10 cellular contexts compared by ENCODE assay signal in genomic region chr6:135936606-135937005, GRCh38.
DNase-seq lines count a peak whose midpoint lies in the region; FAIRE-seq and TF ChIP-seq lines count a peak whose summit lies in the region.
"Had no signal": no experiment of that assay in that cellular context is flagged by ENCODE, and none has a peak within 500 bp of the region (broad histone marks: within the 10 kb centered on the region; RNA-seq: fewer than 3 reads in every experiment).

No MANE protein-coding gene starts in this region.

- H3K9me1 ChIP-seq in endothelial cell of umbilical vein (replicated peaks; ENCODE audit: control insufficient read depth, extremely low read depth, insufficient read depth, low read length): no peaks in the 10 kb centered on the region

- intact Hi-C loops in endothelial cell of umbilical vein (cut with micrococcal nuclease): no loop called here

- no peak overlapping the region for H3K27ac ChIP-seq in endothelial cell of umbilical vein (ENCODE audit: insufficient read depth, low read depth, low read length)
- H3K27ac ChIP-seq: ascending aorta, neutrophil had no signal

- H3K9ac ChIP-seq in endothelial cell of umbilical vein (replicated peaks; ENCODE audit: extremely low read depth, insufficient read depth, low read length): no peak overlapping the region

- H3K4me3 ChIP-seq in endothelial cell of umbilical vein (replicated peaks in 1 of 3; ENCODE audit: insufficient read depth in 1 of 3, low read depth in 1 of 3, low read length in 3 of 3): no peak overlapping the region
- H3K4me3 ChIP-seq: ascending aorta had no signal

- dilution Hi-C loops in endothelial cell of umbilical vein (cut with MboI; ENCODE audit: extremely low pct_ligation_motif_present, low sequenced_read_pairs): no loop called here

- no peaks in the 10 kb centered on the region for H3K36me3 ChIP-seq in endothelial cell of umbilical vein (ENCODE audit: control insufficient read depth in 2 of 2, extremely low read depth in 1 of 2, insufficient read depth in 2 of 2, low read length in 2 of 2)
- H3K36me3 ChIP-seq: ascending aorta, neutrophil had no signal

- no peak overlapping the region for H3K4me2 ChIP-seq in endothelial cell of umbilical vein (ENCODE audit: insufficient read depth, low read length)

- no peak for TF ChIP-seq CTCF in endothelial cell of umbilical vein (IDR thresholded peaks at IDR 0.05; ENCODE audit: extremely low read depth in 1 of 2, insufficient read depth in 1 of 2, low read depth in 1 of 2, low read length in 2 of 2)

- H3K4me1 ChIP-seq in endothelial cell of umbilical vein (ENCODE audit: control insufficient read depth, extremely low read depth, insufficient read depth, low read length): no peaks in the 10 kb centered on the region

- no TSS peak for BruUV-seq in endothelial cell of umbilical vein (replicated peaks; lab: Mats Ljungman, UMichigan)

- no peaks in the 10 kb centered on the region for H3K27me3 ChIP-seq in endothelial cell of umbilical vein (ENCODE audit: control insufficient read depth in 2 of 2, insufficient read depth in 2 of 2, low read length in 2 of 2)
- H3K27me3 ChIP-seq: ascending aorta, neutrophil had no signal

- H4K20me1 ChIP-seq in endothelial cell of umbilical vein (replicated peaks; ENCODE audit: control insufficient read depth, extremely low read depth, insufficient read depth, low read length): no peaks in the 10 kb centered on the region

- FAIRE-seq in endothelial cell of umbilical vein (lab: Jason Lieb, UNC): no peak

- CTCF ChIA-PET in endothelial cell of umbilical vein (lab: Charles Lee): interaction anchor here (0.8 to 1.3 kb wide), 3 partner anchors 9 to 27 kb away, joined by 3 to 5 read pairs (median 4); no protein-coding TSS in a partner anchor

- DNase-seq in COLO829 (ENCODE audit: low spot score) (peak; percentile 4), NCI-H446 (lab: John Stamatoyannopoulos, UW) (peak; percentile 79 to 82), endothelial cell of umbilical vein (ENCODE audit: low read depth, low spot score) (peak; percentile 49), renal cortical epithelial cell (ENCODE audit: low read depth) (peak; percentile 84), NCI-H748 (lab: John Stamatoyannopoulos, UW; ENCODE audit: unreplicated experiment) (no peak)
- no peak for DNase-seq in activated CD4-positive, alpha-beta T cell treated with anti-CD3 and anti-CD28 coated beads, Interleukin-2, amount 50 U/mL, for 1 hour
- DNase-seq in stimulated activated CD8-positive, alpha-beta memory T cell treated with anti-CD3 and anti-CD28 coated beads, Interleukin-4, amount 100 ng/mL, for 48 hours: no peak
- DNase-seq in stimulated activated CD4-positive, alpha-beta T cell treated with anti-CD3 and anti-CD28 coated beads, Interleukin-4, amount 100 ng/mL, for 4 hours: no peak

- POLR2A ChIA-PET in endothelial cell of umbilical vein (lab: Charles Lee): no interaction called here

- H3K9me3 ChIP-seq in endothelial cell of umbilical vein (replicated peaks; ENCODE audit: control insufficient read depth, insufficient read depth, low read length): no peaks in the 10 kb centered on the region
- H3K9me3 ChIP-seq: ascending aorta, neutrophil had no signal

- H3K79me2 ChIP-seq in endothelial cell of umbilical vein (ENCODE audit: control insufficient read depth, insufficient read depth, low read length): no peaks in the 10 kb centered on the region

- no peak for TF ChIP-seq POLR2A in endothelial cell of umbilical vein (IDR thresholded peaks at IDR 0.05; ENCODE audit: low read depth, low read length)

- H2AFZ ChIP-seq in endothelial cell of umbilical vein (ENCODE audit: low read depth, low read length): peak overlapping the region; percentile 33

TF ChIP-seq in endothelial cell of umbilical vein, 7 proteins besides CTCF, POLR2A, EP300 and RAD21:
- TF ChIP-seq MYC (IDR thresholded peaks at IDR 0.05; ENCODE audit: low read depth, low read length) (no peak), JUN (IDR thresholded peaks at IDR 0.05; ENCODE audit: borderline replicate concordance, insufficient read depth, insufficient read length, low read depth) (peak; percentile 61), EZH2 (IDR thresholded peaks at IDR 0.05; ENCODE audit: borderline replicate concordance, low read depth, low read length, severe bottlenecking) (no peak), MAX (IDR thresholded peaks at IDR 0.05; ENCODE audit: insufficient read depth, insufficient read length) (no peak), FOS (IDR thresholded peaks at IDR 0.05; ENCODE audit: borderline replicate concordance, insufficient read depth, low read length) (peak; percentile 61)

Comparison
In these comparisons a context has a peak if more than half of its experiments do, and no peak if none do; other contexts are left out.
1. DNase-seq: peak in COLO829 (single experiment), NCI-H446 (2 of 2), endothelial cell of umbilical vein (single experiment) and renal cortical epithelial cell (single experiment); none in NCI-H748 (single experiment), activated CD4-positive, alpha-beta T cell treated with anti-CD3 and anti-CD28 coated beads, Interleukin-2, amount 50 U/mL, for 1 hour (single experiment), stimulated activated CD8-positive, alpha-beta memory T cell treated with anti-CD3 and anti-CD28 coated beads, Interleukin-4, amount 100 ng/mL, for 48 hours (single experiment) and stimulated activated CD4-positive, alpha-beta T cell treated with anti-CD3 and anti-CD28 coated beads, Interleukin-4, amount 100 ng/mL, for 4 hours (0 of 2).